ENCODE assay signal across 1 cellular context in the genomic region with DNA sequence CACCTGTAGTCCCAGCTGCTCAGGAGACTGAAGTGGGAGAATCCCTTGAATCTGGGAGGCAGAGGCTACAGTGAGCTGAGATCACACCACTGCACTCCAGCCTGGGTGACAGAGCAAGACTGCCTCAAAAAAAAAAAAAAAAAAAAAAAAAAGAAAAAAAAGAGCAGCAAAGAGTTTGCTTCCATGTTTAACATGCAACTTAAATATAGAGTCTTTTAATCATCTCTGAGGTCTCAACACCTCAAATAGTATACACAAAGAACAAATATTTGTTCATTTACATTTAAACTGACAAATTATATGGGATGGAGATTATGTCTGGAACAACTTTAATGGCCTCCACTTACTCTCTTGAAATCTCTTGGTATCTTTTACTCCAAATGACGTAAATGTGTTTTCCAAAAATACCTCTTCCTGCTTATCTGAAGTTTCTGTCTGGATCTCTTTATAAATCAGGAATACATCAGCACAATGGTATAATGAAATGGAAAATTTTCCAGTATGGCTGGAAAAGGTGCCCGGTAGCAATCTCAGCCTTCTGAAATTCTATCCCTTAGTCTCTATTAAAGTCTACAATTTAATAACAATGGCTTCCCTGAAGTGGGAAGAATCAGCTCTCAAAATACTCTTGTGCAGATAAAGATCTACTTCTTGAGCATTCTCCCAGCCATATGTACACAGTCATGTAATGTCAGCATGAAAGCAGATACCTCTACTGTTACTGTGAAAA.
TF ChIP-seq lines count a peak whose summit lies in the region.

No MANE protein-coding gene starts in this region.

TF ChIP-seq in HEK293, 187 proteins besides CTCF, POLR2A, EP300 and RAD21 (continued from another document and continues in another):
- no peak for TF ChIP-seq KLF17 (tag by site-specific recombination; IDR thresholded peaks at IDR 0.05)
- TF ChIP-seq ZXDB (tag by site-specific recombination; IDR thresholded peaks at IDR 0.05): peak; percentile 68; the same call in 1 of the 2 replicates
- peak; percentile 66; the same call in 1 of the 2 replicates for TF ChIP-seq SP7 (tag by site-specific recombination; IDR thresholded peaks at IDR 0.05)
- TF ChIP-seq, protein P1, sequence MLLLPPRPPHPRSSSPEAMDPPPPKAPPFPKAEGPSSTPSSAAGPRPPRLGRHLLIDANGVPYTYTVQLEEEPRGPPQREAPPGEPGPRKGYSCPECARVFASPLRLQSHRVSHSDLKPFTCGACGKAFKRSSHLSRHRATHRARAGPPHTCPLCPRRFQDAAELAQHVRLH (tag by site-specific recombination; IDR thresholded peaks at IDR 0.05): 0 out of 2 replicates have a peak, but pooled peaks have one; percentile 17
- TF ChIP-seq, protein P2, sequence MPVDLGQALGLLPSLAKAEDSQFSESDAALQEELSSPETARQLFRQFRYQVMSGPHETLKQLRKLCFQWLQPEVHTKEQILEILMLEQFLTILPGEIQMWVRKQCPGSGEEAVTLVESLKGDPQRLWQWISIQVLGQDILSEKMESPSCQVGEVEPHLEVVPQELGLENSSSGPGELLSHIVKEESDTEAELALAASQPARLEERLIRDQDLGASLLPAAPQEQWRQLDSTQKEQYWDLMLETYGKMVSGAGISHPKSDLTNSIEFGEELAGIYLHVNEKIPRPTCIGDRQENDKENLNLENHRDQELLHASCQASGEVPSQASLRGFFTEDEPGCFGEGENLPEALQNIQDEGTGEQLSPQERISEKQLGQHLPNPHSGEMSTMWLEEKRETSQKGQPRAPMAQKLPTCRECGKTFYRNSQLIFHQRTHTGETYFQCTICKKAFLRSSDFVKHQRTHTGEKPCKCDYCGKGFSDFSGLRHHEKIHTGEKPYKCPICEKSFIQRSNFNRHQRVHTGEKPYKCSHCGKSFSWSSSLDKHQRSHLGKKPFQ (tag by site-specific recombination; IDR thresholded peaks at IDR 0.05): 0 out of 2 replicates have a peak, but pooled peaks have one; percentile 35
- TF ChIP-seq ZNF791 (tag by site-specific recombination; IDR thresholded peaks at IDR 0.05): no peak
- TF ChIP-seq GLI2 (tag by site-specific recombination; IDR thresholded peaks at IDR 0.05; ENCODE audit: borderline replicate concordance, low read depth): peak; percentile 4; the same call in 1 of the 2 replicates
- TF ChIP-seq ZNF76 (tag by site-specific recombination; IDR thresholded peaks at IDR 0.05; ENCODE audit: borderline replicate concordance, low read depth): no peak
- TF ChIP-seq ZNF10 (tag by site-specific recombination; IDR thresholded peaks at IDR 0.05): no peak
- TF ChIP-seq OVOL3 (tag by site-specific recombination; IDR thresholded peaks at IDR 0.05): peak; percentile 48
- TF ChIP-seq KLF16 (tag by site-specific recombination; IDR thresholded peaks at IDR 0.05): 0 out of 2 replicates have a peak, but pooled peaks have one; percentile 30
- TF ChIP-seq, protein P3, sequence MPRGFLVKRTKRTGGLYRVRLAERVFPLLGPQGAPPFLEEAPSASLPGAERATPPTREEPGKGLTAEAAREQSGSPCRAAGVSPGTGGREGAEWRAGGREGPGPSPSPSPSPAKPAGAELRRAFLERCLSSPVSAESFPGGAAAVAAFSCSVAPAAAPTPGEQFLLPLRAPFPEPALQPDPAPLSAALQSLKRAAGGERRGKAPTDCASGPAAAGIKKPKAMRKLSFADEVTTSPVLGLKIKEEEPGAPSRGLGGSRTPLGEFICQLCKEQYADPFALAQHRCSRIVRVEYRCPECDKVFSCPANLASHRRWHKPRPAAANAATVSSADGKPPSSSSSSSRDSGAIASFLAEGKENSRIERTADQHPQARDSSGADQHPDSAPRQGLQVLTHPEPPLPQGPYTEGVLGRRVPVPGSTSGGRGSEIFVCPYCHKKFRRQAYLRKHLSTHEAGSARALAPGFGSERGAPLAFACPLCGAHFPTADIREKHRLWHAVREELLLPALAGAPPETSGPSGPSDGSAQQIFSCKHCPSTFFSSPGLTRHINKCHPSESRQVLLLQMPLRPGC (tag by site-specific recombination; IDR thresholded peaks at IDR 0.05): peak; percentile 74
- TF ChIP-seq, protein P4, sequence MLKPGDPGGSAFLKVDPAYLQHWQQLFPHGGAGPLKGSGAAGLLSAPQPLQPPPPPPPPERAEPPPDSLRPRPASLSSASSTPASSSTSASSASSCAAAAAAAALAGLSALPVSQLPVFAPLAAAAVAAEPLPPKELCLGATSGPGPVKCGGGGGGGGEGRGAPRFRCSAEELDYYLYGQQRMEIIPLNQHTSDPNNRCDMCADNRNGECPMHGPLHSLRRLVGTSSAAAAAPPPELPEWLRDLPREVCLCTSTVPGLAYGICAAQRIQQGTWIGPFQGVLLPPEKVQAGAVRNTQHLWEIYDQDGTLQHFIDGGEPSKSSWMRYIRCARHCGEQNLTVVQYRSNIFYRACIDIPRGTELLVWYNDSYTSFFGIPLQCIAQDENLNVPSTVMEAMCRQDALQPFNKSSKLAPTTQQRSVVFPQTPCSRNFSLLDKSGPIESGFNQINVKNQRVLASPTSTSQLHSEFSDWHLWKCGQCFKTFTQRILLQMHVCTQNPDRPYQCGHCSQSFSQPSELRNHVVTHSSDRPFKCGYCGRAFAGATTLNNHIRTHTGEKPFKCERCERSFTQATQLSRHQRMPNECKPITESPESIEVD (tag by site-specific recombination; IDR thresholded peaks at IDR 0.05): peak; percentile 79
- TF ChIP-seq PRDM1 (tag by site-specific recombination; IDR thresholded peaks at IDR 0.05): no peak
- peak; percentile 69; the same call in 1 of the 2 replicates for TF ChIP-seq BCL11A (tag by site-specific recombination; IDR thresholded peaks at IDR 0.05; ENCODE audit: low read depth)
- no peak for TF ChIP-seq ZNF555 (tag by site-specific recombination; conservative IDR thresholded peaks at IDR 0.05)
- TF ChIP-seq, protein P5, sequence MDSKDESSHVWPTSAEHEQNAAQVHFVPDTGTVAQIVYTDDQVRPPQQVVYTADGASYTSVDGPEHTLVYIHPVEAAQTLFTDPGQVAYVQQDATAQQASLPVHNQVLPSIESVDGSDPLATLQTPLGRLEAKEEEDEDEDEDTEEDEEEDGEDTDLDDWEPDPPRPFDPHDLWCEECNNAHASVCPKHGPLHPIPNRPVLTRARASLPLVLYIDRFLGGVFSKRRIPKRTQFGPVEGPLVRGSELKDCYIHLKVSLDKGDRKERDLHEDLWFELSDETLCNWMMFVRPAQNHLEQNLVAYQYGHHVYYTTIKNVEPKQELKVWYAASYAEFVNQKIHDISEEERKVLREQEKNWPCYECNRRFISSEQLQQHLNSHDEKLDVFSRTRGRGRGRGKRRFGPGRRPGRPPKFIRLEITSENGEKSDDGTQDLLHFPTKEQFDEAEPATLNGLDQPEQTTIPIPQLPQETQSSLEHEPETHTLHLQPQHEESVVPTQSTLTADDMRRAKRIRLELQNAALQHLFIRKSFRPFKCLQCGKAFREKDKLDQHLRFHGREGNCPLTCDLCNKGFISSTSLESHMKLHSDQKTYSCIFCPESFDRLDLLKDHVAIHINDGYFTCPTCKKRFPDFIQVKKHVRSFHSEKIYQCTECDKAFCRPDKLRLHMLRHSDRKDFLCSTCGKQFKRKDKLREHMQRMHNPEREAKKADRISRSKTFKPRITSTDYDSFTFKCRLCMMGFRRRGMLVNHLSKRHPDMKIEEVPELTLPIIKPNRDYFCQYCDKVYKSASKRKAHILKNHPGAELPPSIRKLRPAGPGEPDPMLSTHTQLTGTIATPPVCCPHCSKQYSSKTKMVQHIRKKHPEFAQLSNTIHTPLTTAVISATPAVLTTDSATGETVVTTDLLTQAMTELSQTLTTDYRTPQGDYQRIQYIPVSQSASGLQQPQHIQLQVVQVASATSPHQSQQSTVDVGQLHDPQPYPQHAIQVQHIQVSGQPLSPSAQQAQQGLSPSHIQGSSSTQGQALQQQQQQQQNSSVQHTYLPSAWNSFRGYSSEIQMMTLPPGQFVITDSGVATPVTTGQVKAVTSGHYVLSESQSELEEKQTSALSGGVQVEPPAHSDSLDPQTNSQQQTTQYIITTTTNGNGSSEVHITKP (tag by site-specific recombination; IDR thresholded peaks at IDR 0.05): peak; percentile 36
- TF ChIP-seq, protein P6, sequence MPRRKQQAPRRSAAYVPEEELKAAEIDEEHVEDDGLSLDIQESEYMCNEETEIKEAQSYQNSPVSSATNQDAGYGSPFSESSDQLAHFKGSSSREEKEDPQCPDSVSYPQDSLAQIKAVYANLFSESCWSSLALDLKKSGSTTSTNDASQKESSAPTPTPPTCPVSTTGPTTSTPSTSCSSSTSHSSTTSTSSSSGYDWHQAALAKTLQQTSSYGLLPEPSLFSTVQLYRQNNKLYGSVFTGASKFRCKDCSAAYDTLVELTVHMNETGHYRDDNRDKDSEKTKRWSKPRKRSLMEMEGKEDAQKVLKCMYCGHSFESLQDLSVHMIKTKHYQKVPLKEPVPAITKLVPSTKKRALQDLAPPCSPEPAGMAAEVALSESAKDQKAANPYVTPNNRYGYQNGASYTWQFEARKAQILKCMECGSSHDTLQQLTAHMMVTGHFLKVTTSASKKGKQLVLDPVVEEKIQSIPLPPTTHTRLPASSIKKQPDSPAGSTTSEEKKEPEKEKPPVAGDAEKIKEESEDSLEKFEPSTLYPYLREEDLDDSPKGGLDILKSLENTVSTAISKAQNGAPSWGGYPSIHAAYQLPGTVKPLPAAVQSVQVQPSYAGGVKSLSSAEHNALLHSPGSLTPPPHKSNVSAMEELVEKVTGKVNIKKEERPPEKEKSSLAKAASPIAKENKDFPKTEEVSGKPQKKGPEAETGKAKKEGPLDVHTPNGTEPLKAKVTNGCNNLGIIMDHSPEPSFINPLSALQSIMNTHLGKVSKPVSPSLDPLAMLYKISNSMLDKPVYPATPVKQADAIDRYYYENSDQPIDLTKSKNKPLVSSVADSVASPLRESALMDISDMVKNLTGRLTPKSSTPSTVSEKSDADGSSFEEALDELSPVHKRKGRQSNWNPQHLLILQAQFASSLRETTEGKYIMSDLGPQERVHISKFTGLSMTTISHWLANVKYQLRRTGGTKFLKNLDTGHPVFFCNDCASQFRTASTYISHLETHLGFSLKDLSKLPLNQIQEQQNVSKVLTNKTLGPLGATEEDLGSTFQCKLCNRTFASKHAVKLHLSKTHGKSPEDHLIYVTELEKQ (tag by site-specific recombination; IDR thresholded peaks at IDR 0.05; ENCODE audit: borderline replicate concordance): 0 out of 2 replicates have a peak, but pooled peaks have one; percentile 37
- peak; percentile 7; the same call in 1 of the 2 replicates for TF ChIP-seq ZBTB44 (tag by site-specific recombination; IDR thresholded peaks at IDR 0.05)
- TF ChIP-seq PRDM4 (tag by site-specific recombination; IDR thresholded peaks at IDR 0.05): peak; percentile 49; the same call in 1 of the 2 replicates
- peak; percentile 86 for TF ChIP-seq HIC1 (tag by site-specific recombination; IDR thresholded peaks at IDR 0.05)
- 0 out of 2 replicates have a peak, but pooled peaks have one; percentile 35 for TF ChIP-seq ZNF501 (tag by site-specific recombination; IDR thresholded peaks at IDR 0.05)
- TF ChIP-seq ZNF654 (tag by site-specific recombination; IDR thresholded peaks at IDR 0.05; ENCODE audit: low read depth): no peak; the same call in 1 of the 2 replicates
- TF ChIP-seq GFI1B (tag by site-specific recombination; IDR thresholded peaks at IDR 0.05): peak; percentile 50; the same call in 1 of the 2 replicates
- TF ChIP-seq TRIM28 (IDR thresholded peaks at IDR 0.05; ENCODE audit: borderline replicate concordance, low read length): peak; percentile 64; the same call in 1 of the 2 replicates
